ENCODE assay signal across 8 cellular contexts in genomic region chr7:155412416-155413253, GRCh38. TPM values are rescaled to one million over a fixed set of nuclear protein-coding genes. Genes with fewer than 3 reads are reported as not detected.
DNase-seq lines count a peak whose midpoint lies in the region; ATAC-seq and TF ChIP-seq lines count a peak whose summit lies in the region.

No MANE protein-coding gene starts in this region.

- peaks cover 5 to 39% (median 11%) of the 10 kb centered on the region in 3 donors for H3K27me3 Mint-ChIP-seq in CD14-positive monocyte (ENCODE audit: low read depth in 3 of 3)
- H3K27me3 Mint-ChIP-seq in activated T-cell treated with anti-CD3 and anti-CD28 coated beads, Interleukin-2, amount 50 U/mL, for 24 hours, result peaks cover 41% of the 10 kb centered on the region

- no peaks in the 10 kb centered on the region for H3K4me1 Mint-ChIP-seq in CD14-positive monocyte
- peaks cover 5% of the 10 kb centered on the region for H3K4me1 Mint-ChIP-seq in activated T-cell treated with anti-CD3 and anti-CD28 coated beads, Interleukin-2, amount 50 U/mL, for 24 hours (ENCODE audit: low read depth)

- DNase-seq in CD14-positive monocyte (ENCODE audit: low spot score), result no peak
- peak; percentile 84 to 94 for DNase-seq in NCI-H526 (lab: John Stamatoyannopoulos, UW)
- peak; percentile 63 for DNase-seq in activated T-cell treated with anti-CD3 and anti-CD28 coated beads, Interleukin-2, amount 50 U/mL, for 24 hours
- DNase-seq in left ventricle myocardium superior, result peak; percentile 42
- peak; percentile 12 to 44 (median 41) for DNase-seq in stimulated activated CD4-positive, alpha-beta T cell treated with anti-CD3 and anti-CD28 coated beads, Interleukin-12 subunit alpha, Interleukin-12 subunit beta, amount 100 ng/mL, for 48 hours (ENCODE audit: low read depth in 2 of 3, low spot score in 1 of 3)

- no peak overlapping the region for H3K27ac Mint-ChIP-seq in CD14-positive monocyte
- H3K27ac Mint-ChIP-seq in activated T-cell treated with anti-CD3 and anti-CD28 coated beads, Interleukin-2, amount 50 U/mL, for 24 hours, result no peak overlapping the region

- no peak overlapping the region for H3K4me3 Mint-ChIP-seq in CD14-positive monocyte
- no peak overlapping the region for H3K4me3 Mint-ChIP-seq in activated T-cell treated with anti-CD3 and anti-CD28 coated beads, Interleukin-2, amount 50 U/mL, for 24 hours

- peaks cover 0 to 1% (median 0%) of the 10 kb centered on the region in 7 donors for H3K9me3 Mint-ChIP-seq in CD14-positive monocyte
- H3K9me3 Mint-ChIP-seq in activated T-cell treated with anti-CD3 and anti-CD28 coated beads, Interleukin-2, amount 50 U/mL, for 24 hours, result no peaks in the 10 kb centered on the region

- ATAC-seq in GM18858 (IDR thresholded peaks at IDR 0.05; ENCODE audit: unreplicated experiment) (peak; percentile 81), HG02981 (IDR thresholded peaks at IDR 0.05; ENCODE audit: unreplicated experiment) (peak; percentile 84), left ventricle myocardium superior (peak; percentile 38), HG02970 (IDR thresholded peaks at IDR 0.05; ENCODE audit: low FRiP score, unreplicated experiment) (no peak)

- H3K36me3 Mint-ChIP-seq in CD14-positive monocyte, result no peaks in the 10 kb centered on the region
- no peaks in the 10 kb centered on the region for H3K36me3 Mint-ChIP-seq in activated T-cell treated with anti-CD3 and anti-CD28 coated beads, Interleukin-2, amount 50 U/mL, for 24 hours (ENCODE audit: low read depth)

- intact Hi-C loops in CD14-positive monocyte (cut with micrococcal nuclease) (no loop called here), left ventricle myocardium superior (cut with micrococcal nuclease) (no loop called here)

- peak; percentile 91 for TF ChIP-seq CTCF in CD14-positive monocyte (IDR thresholded peaks at IDR 0.05)

RNA-seq across cellular contexts. Expression of gene EN2, which starts 45.3 kb away (rescaled TPM):
- polyA plus RNA-seq in CD14-positive monocyte, result not detected
- not detected for total RNA-seq in left ventricle myocardium superior
